8 cellular contexts compared by ENCODE assay signal in genomic region chr22:30005213-30005857, GRCh38.
DNase-seq lines count a peak whose midpoint lies in the region; ATAC-seq and TF ChIP-seq lines count a peak whose summit lies in the region.

No MANE protein-coding gene starts in this region.

- H3K27me3 ChIP-seq in CD4-positive, alpha-beta memory T cell (ENCODE audit: insufficient read depth, low read length), result no peaks in the 10 kb centered on the region
- H3K27me3 ChIP-seq in PC-9 (ENCODE audit: insufficient read depth, low read depth) (no peaks in the 10 kb centered on the region), neural progenitor cell (no peaks in the 10 kb centered on the region), suprapubic skin (no peaks in the 10 kb centered on the region)

- no peak overlapping the region for H3K4me2 ChIP-seq in PC-9
- no peak overlapping the region for H3K4me2 ChIP-seq in neural progenitor cell

- H3F3A ChIP-seq in PC-9 (ENCODE audit: insufficient read depth, low read depth) (peaks cover 5% of the 10 kb centered on the region; the same call in 1 of the 2 replicates), neural progenitor cell (ENCODE audit: low read depth) (peaks cover 4% of the 10 kb centered on the region)

- H3K9me3 Mint-ChIP-seq in CD4-positive, alpha-beta memory T cell, result no peaks in the 10 kb centered on the region
- H3K9me3 Mint-ChIP-seq in activated T-cell treated with anti-CD3 and anti-CD28 coated beads, Interleukin-2, amount 50 U/mL, for 72 hours, result no peaks in the 10 kb centered on the region
- no peaks in the 10 kb centered on the region for H3K9me3 Mint-ChIP-seq in neural progenitor cell

- TF ChIP-seq EP300 in suprapubic skin (IDR thresholded peaks at IDR 0.05), result no peak

- no peaks in the 10 kb centered on the region for H3K79me2 ChIP-seq in PC-9 (ENCODE audit: low read depth)
- H3K79me2 ChIP-seq in neural progenitor cell (ENCODE audit: low read depth), result no peaks in the 10 kb centered on the region

- H4K20me1 ChIP-seq in PC-9 (ENCODE audit: insufficient read depth), result no peaks in the 10 kb centered on the region
- H4K20me1 ChIP-seq in neural progenitor cell (ENCODE audit: low read depth), result peaks cover 45% of the 10 kb centered on the region

- peaks cover 31% of the 10 kb centered on the region for H3K36me3 ChIP-seq in CD4-positive, alpha-beta memory T cell (ENCODE audit: insufficient read depth, low read length)
- 0 out of 2 replicates have a peak, but pooled peaks cover 4% of the 10 kb centered on the region for H3K36me3 ChIP-seq in PC-9 (ENCODE audit: low read depth)
- H3K36me3 ChIP-seq in neural progenitor cell, result peaks cover 6% of the 10 kb centered on the region
- H3K36me3 ChIP-seq in suprapubic skin, result peaks cover 66% of the 10 kb centered on the region

- H3K9ac ChIP-seq in neural progenitor cell, result no peak overlapping the region

- WGBS in suprapubic skin, result 29% methylated on average over 3 of the region's 3 CpGs

- TF ChIP-seq POLR2A in suprapubic skin (IDR thresholded peaks at IDR 0.05), result no peak

- no peak overlapping the region for H2AFZ ChIP-seq in PC-9
- H2AFZ ChIP-seq in neural progenitor cell (replicated peaks), result no peak overlapping the region

- H3K4me3 ChIP-seq in CD4-positive, alpha-beta memory T cell (ENCODE audit: low read length in 2 of 2), result no peak overlapping the region
- no peak overlapping the region for H3K4me3 ChIP-seq in PC-9
- H3K4me3 ChIP-seq in fibroblast of mammary gland (ENCODE audit: control insufficient read depth, low read depth, low read length), result no peak overlapping the region
- H3K4me3 ChIP-seq in neural progenitor cell, result no peak overlapping the region
- no peak overlapping the region for H3K4me3 ChIP-seq in suprapubic skin

- POLR2A ChIA-PET in CD4-positive, alpha-beta memory T cell (lab: Charles Lee; ENCODE audit: partially characterized antibody), result interaction anchor here (0.6 to 1.3 kb wide), 3 partner anchors 210 to 610 kb away, joined by 3 read pairs; no protein-coding TSS in a partner anchor
- POLR2A ChIA-PET in PC-9 (lab: Charles Lee; ENCODE audit: unreplicated experiment), result interaction anchor here (0.8 kb wide), 1 partner anchor 168 kb away, joined by 5 read pairs; the partner anchor contains the start of gene ASCC2

- H3K9me2 ChIP-seq in PC-9 (ENCODE audit: insufficient read depth), result no peaks in the 10 kb centered on the region

- peak; percentile 45 to 53 (median 52) for DNase-seq in CD4-positive, alpha-beta memory T cell
- DNase-seq in HPDE6-E6E7 (ENCODE audit: extremely low spot score), result peak; percentile 44
- peak; percentile 49 to 66 for DNase-seq in PC-9
- DNase-seq in activated T-cell treated with anti-CD3 and anti-CD28 coated beads, Interleukin-2, amount 50 U/mL, for 72 hours, result peak; percentile 59 to 73
- peak; percentile 71 for DNase-seq in fibroblast of mammary gland (ENCODE audit: low read depth)
- DNase-seq in neural progenitor cell (ENCODE audit: low spot score), result peak; percentile 71
- DNase-seq in suprapubic skin (ENCODE audit: low spot score in 2 of 2), result no peak

- H3K9me3 ChIP-seq in CD4-positive, alpha-beta memory T cell (ENCODE audit: control insufficient read depth in 1 of 2, low read length in 2 of 2), result no peaks in the 10 kb centered on the region
- no peaks in the 10 kb centered on the region for H3K9me3 ChIP-seq in PC-9 (ENCODE audit: insufficient read depth, low read depth)
- no peaks in the 10 kb centered on the region for H3K9me3 ChIP-seq in neural progenitor cell (ENCODE audit: low read depth)
- no peaks in the 10 kb centered on the region for H3K9me3 ChIP-seq in suprapubic skin

- peak overlapping the region in 3 of 7 donors; percentile 2 to 60 (median 30) for H3K27ac Mint-ChIP-seq in CD4-positive, alpha-beta memory T cell
- no peak overlapping the region for H3K27ac Mint-ChIP-seq in activated T-cell treated with anti-CD3 and anti-CD28 coated beads, Interleukin-2, amount 50 U/mL, for 72 hours
- H3K27ac Mint-ChIP-seq in neural progenitor cell, result no peak overlapping the region

- peaks cover 0 to 5% (median 3%) of the 10 kb centered on the region in 4 donors for H3K4me1 Mint-ChIP-seq in CD4-positive, alpha-beta memory T cell
- H3K4me1 Mint-ChIP-seq in activated T-cell treated with anti-CD3 and anti-CD28 coated beads, Interleukin-2, amount 50 U/mL, for 72 hours (ENCODE audit: low read depth), result peaks cover 13% of the 10 kb centered on the region
- peaks cover 23% of the 10 kb centered on the region for H3K4me1 Mint-ChIP-seq in neural progenitor cell

- peak; percentile 98 for TF ChIP-seq CTCF in PC-9 (conservative IDR thresholded peaks at IDR 0.05)
- TF ChIP-seq CTCF in fibroblast of mammary gland (conservative IDR thresholded peaks at IDR 0.05; ENCODE audit: control insufficient read depth, insufficient read depth, low read depth, low read length), result peak; percentile 100
- TF ChIP-seq CTCF in neural progenitor cell (IDR thresholded peaks at IDR 0.05), result peak; percentile 100
- TF ChIP-seq CTCF in suprapubic skin (IDR thresholded peaks at IDR 0.05), result peak; percentile 91 to 92

- no peaks in the 10 kb centered on the region for H3K4me1 ChIP-seq in CD4-positive, alpha-beta memory T cell (ENCODE audit: insufficient read depth, low read length)
- H3K4me1 ChIP-seq in PC-9 (replicated peaks; ENCODE audit: insufficient read depth) (no peaks in the 10 kb centered on the region), neural progenitor cell (peaks cover 12% of the 10 kb centered on the region), suprapubic skin (peaks cover 10% of the 10 kb centered on the region)

- no TSS peak for BruUV-seq in PC-9 (replicated peaks; lab: Mats Ljungman, UMichigan)

- H3K4me3 Mint-ChIP-seq in CD4-positive, alpha-beta memory T cell, result no peak overlapping the region
- H3K4me3 Mint-ChIP-seq in activated T-cell treated with anti-CD3 and anti-CD28 coated beads, Interleukin-2, amount 50 U/mL, for 72 hours, result no peak overlapping the region
- H3K4me3 Mint-ChIP-seq in neural progenitor cell, result no peak overlapping the region

- no peak overlapping the region for H3K27ac ChIP-seq in CD4-positive, alpha-beta memory T cell (ENCODE audit: low read depth, low read length)
- H3K27ac ChIP-seq in PC-9, result no peak overlapping the region
- no peak overlapping the region for H3K27ac ChIP-seq in neural progenitor cell
- no peak overlapping the region for H3K27ac ChIP-seq in suprapubic skin

- peaks cover 37 to 70% of the 10 kb centered on the region in 2 donors for H3K36me3 Mint-ChIP-seq in CD4-positive, alpha-beta memory T cell
- H3K36me3 Mint-ChIP-seq in activated T-cell treated with anti-CD3 and anti-CD28 coated beads, Interleukin-2, amount 50 U/mL, for 72 hours (ENCODE audit: insufficient read depth in 2 of 2), result peaks cover 0 to 4% of the 10 kb centered on the region in 2 donors
- peaks cover 8% of the 10 kb centered on the region for H3K36me3 Mint-ChIP-seq in neural progenitor cell

- intact Hi-C loops in CD4-positive, alpha-beta memory T cell (cut with micrococcal nuclease), result loop anchor here (1.0 to 5.0 kb wide), 5 partner anchors 82 to 415 kb away; partner anchors contain the start of gene ASCC2
- intact Hi-C loops in PC-9 (cut with micrococcal nuclease; ENCODE audit: unreplicated experiment), result loop anchor here (2.0 to 5.0 kb wide), 4 partner anchors 183 to 611 kb away; no protein-coding TSS in a partner anchor

- CTCF ChIA-PET in CD4-positive, alpha-beta memory T cell (lab: Charles Lee; ENCODE audit: partially characterized antibody), result interaction anchor here (0.9 to 5.4 kb wide), 39 partner anchors 9 to 421 kb away, joined by 3 to 40 read pairs (median 3); no protein-coding TSS in a partner anchor
- CTCF ChIA-PET in PC-9 (lab: Charles Lee), result interaction anchor here (0.7 to 1.0 kb wide), 4 partner anchors 97 to 369 kb away, joined by 3 to 4 read pairs (median 3); no protein-coding TSS in a partner anchor

- peak; percentile 45 to 59 for ATAC-seq in activated T-cell treated with anti-CD3 and anti-CD28 coated beads, Interleukin-2, amount 50 U/mL, for 72 hours (replicated peaks in 1 of 2)
- no peak for ATAC-seq in GM21529 (IDR thresholded peaks at IDR 0.05; ENCODE audit: unreplicated experiment)

- H3K27me3 Mint-ChIP-seq in CD4-positive, alpha-beta memory T cell, result no peaks in the 10 kb centered on the region
- H3K27me3 Mint-ChIP-seq in activated T-cell treated with anti-CD3 and anti-CD28 coated beads, Interleukin-2, amount 50 U/mL, for 72 hours (ENCODE audit: low read depth), result no peaks in the 10 kb centered on the region
- H3K27me3 Mint-ChIP-seq in neural progenitor cell (ENCODE audit: insufficient read depth, low read depth), result no peaks in the 10 kb centered on the region

Comparison
In these comparisons a context has a peak if more than half of its experiments do, and no peak if none do; other contexts are left out.
1. DNase-seq: peak in CD4-positive, alpha-beta memory T cell (5 of 5), HPDE6-E6E7 (single experiment), PC-9 (2 of 2), activated T-cell treated with anti-CD3 and anti-CD28 coated beads, Interleukin-2, amount 50 U/mL, for 72 hours (2 of 2), fibroblast of mammary gland (single experiment) and neural progenitor cell (single experiment); none in suprapubic skin (0 of 2).
2. Peak in every context shown above with its lines, with median percentiles within 50 percentile points of each other: CTCF ChIP-seq.